Comparison of ENCODE assay signal across 8 cellular contexts in genomic region chr1:40709100-40709801, GRCh38. TPM values are rescaled to one million over a fixed set of nuclear protein-coding genes. Genes with fewer than 3 reads are reported as not detected.
DNase-seq lines count a peak whose midpoint lies in the region; ATAC-seq and TF ChIP-seq lines count a peak whose summit lies in the region.

No MANE protein-coding gene starts in this region.

- H3K36me3 ChIP-seq in duodenal mucosa (ENCODE audit: control insufficient read depth in 1 of 2, insufficient read depth in 2 of 2, low read length in 2 of 2) (no peaks in the 10 kb centered on the region), liver (ENCODE audit: control insufficient read depth in 4 of 4, insufficient read depth in 3 of 4, low read depth in 1 of 4, low read length in 3 of 4) (peaks cover 0 to 2% (median 0%) of the 10 kb centered on the region in 4 donors)

- TF ChIP-seq RAD21 in liver (IDR thresholded peaks at IDR 0.05) = peak in 1 of 2 donors; percentile 47

- H3K27ac ChIP-seq in duodenal mucosa (ENCODE audit: low read depth, low read length) (peak overlapping the region; percentile 57), liver (ENCODE audit: low read depth in 1 of 2, low read length in 2 of 2) (peak overlapping the region; percentile 58 to 75)

- H3K4me1 ChIP-seq in duodenal mucosa (ENCODE audit: control insufficient read depth in 1 of 2, insufficient read depth in 2 of 2, low read length in 2 of 2) = peaks cover 39 to 57% of the 10 kb centered on the region in 2 donors
- H3K4me1 ChIP-seq in liver (ENCODE audit: control insufficient read depth in 4 of 4, insufficient read depth in 4 of 4, low read length in 3 of 4) = peaks cover 5 to 80% (median 55%) of the 10 kb centered on the region in 4 donors

- DNase-seq in AG10803 (ENCODE audit: low read depth) (peak; percentile 94), GM19238 (ENCODE audit: insufficient read length, low spot score) (peak; percentile 59), NCI-H69 (lab: John Stamatoyannopoulos, UW) (peak; percentile 95)
- DNase-seq in activated CD4-positive, alpha-beta T cell treated with anti-CD3 and anti-CD28 coated beads, Interleukin-2, amount 50 U/mL, for 48 hours = peak; percentile 42 to 62
- DNase-seq in stimulated activated CD4-positive, alpha-beta T cell treated with anti-CD3 and anti-CD28 coated beads, Interleukin-4, amount 100 ng/mL, for 24 hours = peak; percentile 74

- no peak for TF ChIP-seq CTCF in AG10803 (conservative IDR thresholded peaks at IDR 0.05; ENCODE audit: low read length)
- TF ChIP-seq CTCF in liver (IDR thresholded peaks at IDR 0.05; ENCODE audit: low read depth, low read length, missing input control) = no peak

- H3K9me3 ChIP-seq in duodenal mucosa (ENCODE audit: control insufficient read depth in 1 of 2, low read length in 2 of 2) (no peaks in the 10 kb centered on the region), liver (ENCODE audit: control insufficient read depth in 4 of 4, low read length in 3 of 4) (no peaks in the 10 kb centered on the region)

- H3K27me3 ChIP-seq in duodenal mucosa (ENCODE audit: control insufficient read depth in 1 of 2, insufficient read depth in 2 of 2, low read length in 2 of 2) (no peaks in the 10 kb centered on the region), liver (ENCODE audit: control insufficient read depth in 4 of 4, insufficient read depth in 4 of 4, low read length in 3 of 4) (no peaks in the 10 kb centered on the region)

- ATAC-seq in HG03432 (IDR thresholded peaks at IDR 0.05; ENCODE audit: unreplicated experiment) = peak; percentile 88

- H3K4me3 ChIP-seq in AG10803 (ENCODE audit: low read length) = peak overlapping the region; percentile 74
- H3K4me3 ChIP-seq in duodenal mucosa (ENCODE audit: low read depth in 1 of 2, low read length in 2 of 2) = peak overlapping the region; percentile 80 to 92
- peak overlapping the region; percentile 72 to 91 (median 85) for H3K4me3 ChIP-seq in liver (ENCODE audit: low read depth in 1 of 3, low read length in 3 of 3)

- H3K9ac ChIP-seq in duodenal mucosa (ENCODE audit: low read depth in 1 of 2, low read length in 2 of 2) (peak overlapping the region; percentile 65 to 83), liver (ENCODE audit: low read depth in 1 of 2, low read length in 2 of 2) (peak overlapping the region; percentile 31 to 78)

- 2% methylated on average over 10 of the region's 10 CpGs for WGBS in liver

TF ChIP-seq in liver, 16 proteins besides CTCF, POLR2A, EP300 and RAD21:
- peak; percentile 88 for TF ChIP-seq SP1 (IDR thresholded peaks at IDR 0.05)
- peak; percentile 25 for TF ChIP-seq ZBTB33 (IDR thresholded peaks at IDR 0.05)
- TF ChIP-seq TAF1 (conservative IDR thresholded peaks at IDR 0.05) = peak; percentile 94
- peak; percentile 65 to 73 for TF ChIP-seq RXRA (IDR thresholded peaks at IDR 0.05)
- peak; percentile 42 to 43 for TF ChIP-seq HNF4A (conservative IDR thresholded peaks at IDR 0.05)
- TF ChIP-seq FOXA2 (IDR thresholded peaks at IDR 0.05) = peak; percentile 80
- no peak for TF ChIP-seq HNF4G (IDR thresholded peaks at IDR 0.05)
- TF ChIP-seq ATF3 (IDR thresholded peaks at IDR 0.05) = no peak
- peak; percentile 22 for TF ChIP-seq FOXA1 (IDR thresholded peaks at IDR 0.05)
- peak in 1 of 2 donors; percentile 23 for TF ChIP-seq JUND (IDR thresholded peaks at IDR 0.05)
- TF ChIP-seq GABPA (IDR thresholded peaks at IDR 0.05 in 1 of 2, conservative IDR thresholded peaks at IDR 0.05 in 1 of 2) = peak; percentile 48 to 81
- TF ChIP-seq REST (IDR thresholded peaks at IDR 0.05) = peak; percentile 71
- TF ChIP-seq NR2F2 (IDR thresholded peaks at IDR 0.05) = no peak
- peak; percentile 81 for TF ChIP-seq YY1 (IDR thresholded peaks at IDR 0.05)
- TF ChIP-seq MAX (IDR thresholded peaks at IDR 0.05) = peak; percentile 57
- no peak for TF ChIP-seq EGR1 (IDR thresholded peaks at IDR 0.05; ENCODE audit: low read depth in 2 of 2)

RNA-seq across cellular contexts. Expression of gene NFYC, which starts 17.7 kb away (rescaled TPM):
- 10 to 100 TPM; 27.4 to 28.1 TPM for total RNA-seq in liver
- 10 to 100 TPM; 18.3 to 26.3 TPM for polyA plus RNA-seq in liver

RNA-seq across cellular contexts. Expression of gene RIMS3, which starts 43.8 kb away (rescaled TPM):
- 1 to 10 TPM; 1.0 to 2.2 TPM for total RNA-seq in liver
- under 1 TPM; 0.22 to 0.53 TPM for polyA plus RNA-seq in liver

Comparison
In these comparisons a context has a peak if more than half of its experiments do, and no peak if none do; other contexts are left out.
1. Peak in every context shown above with its lines: DNase-seq, ATAC-seq, H3K4me3 ChIP-seq and H3K27ac ChIP-seq.